19 cellular contexts compared by ENCODE assay signal in the genomic region with DNA sequence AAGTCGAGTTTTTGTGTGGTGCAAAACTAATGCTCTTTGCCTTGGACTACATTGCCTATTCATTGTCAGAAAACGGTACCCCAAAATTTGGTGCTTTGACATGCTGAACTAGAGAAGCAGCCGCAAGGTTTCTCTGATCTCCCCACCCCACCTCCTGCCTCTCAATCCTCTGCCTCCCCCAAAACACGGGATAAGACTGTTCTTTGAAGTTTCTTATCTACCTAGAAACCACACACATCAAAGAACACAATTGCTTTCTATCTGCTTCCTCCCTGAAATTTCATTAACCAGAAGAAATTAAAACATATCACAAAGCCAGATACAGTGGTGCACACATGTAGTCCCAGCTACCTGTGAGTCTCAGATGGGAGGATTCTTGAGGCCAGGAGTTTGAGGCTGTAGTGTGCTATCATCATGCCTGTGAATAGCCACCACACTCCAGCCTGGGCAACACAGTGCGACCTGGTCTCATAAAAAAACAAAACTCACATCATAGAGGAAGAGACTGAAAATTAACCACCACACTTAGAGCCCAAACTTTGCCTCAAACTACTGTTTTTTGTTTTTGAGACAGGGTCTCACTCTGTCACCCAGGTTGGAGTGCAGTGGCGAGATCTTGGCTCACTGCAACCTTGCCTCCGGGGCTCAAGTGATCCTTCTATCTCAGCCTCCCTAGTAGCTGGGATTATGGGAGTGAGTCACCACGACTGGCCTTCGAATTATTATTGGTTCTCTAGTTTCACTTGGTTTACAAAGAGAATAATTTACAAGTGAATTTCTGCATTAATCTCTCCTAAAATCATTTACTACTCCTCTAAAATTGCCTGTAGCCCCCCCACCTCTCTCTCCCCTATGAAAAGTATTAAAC. TPM values are rescaled to one million over a fixed set of nuclear protein-coding genes. Genes with fewer than 3 reads are reported as not detected.
A peak's percentile ranks its signal among the peaks of the same experiment; 100 is the strongest.
DNase-seq lines count a peak whose midpoint lies in the region; ATAC-seq and TF ChIP-seq lines count a peak whose summit lies in the region.
"Had no signal": no experiment of that assay in that cellular context is flagged by ENCODE, and none has a peak within 500 bp of the region (broad histone marks: within the 10 kb centered on the region; RNA-seq: fewer than 3 reads in every experiment).

No MANE protein-coding gene starts in this region.

- H3K27me3 Mint-ChIP-seq in stimulated activated naive CD8-positive, alpha-beta T cell treated with anti-CD3 and anti-CD28 coated beads, Interleukin-15, Interleukin-2, amounts not matched to agents 100 ng/mL and 50 ng/mL, for 24 hours = no peaks in the 10 kb centered on the region
- H3K27me3 Mint-ChIP-seq in activated CD8-positive, alpha-beta T cell treated with anti-CD3 and anti-CD28 coated beads, Interleukin-2, amount 10 ng/mL, durations not matched to agents 7 days and 5 days (ENCODE audit: low read depth) = no peaks in the 10 kb centered on the region
- H3K27me3 Mint-ChIP-seq in stimulated activated naive CD8-positive, alpha-beta T cell treated with anti-CD3 and anti-CD28 coated beads, Interleukin-15, amount 100 ng/mL, for 72 hours = no peaks in the 10 kb centered on the region

- CTCF ChIA-PET in activated CD8-positive, alpha-beta T cell treated with anti-CD3 and anti-CD28 coated beads, Interleukin-2, amount 10 ng/mL, durations not matched to agents 7 days and 5 days (lab: Charles Lee) = interaction anchor here (1.1 to 2.3 kb wide), 3 partner anchors 13 to 73 kb away, joined by 3 to 7 read pairs (median 3); no protein-coding TSS in a partner anchor

- H3K9me3 ChIP-seq in MG63 = no peaks in the 10 kb centered on the region
- H3K9me3 ChIP-seq: thyroid gland had no signal

- H3K9me3 Mint-ChIP-seq in stimulated activated naive CD8-positive, alpha-beta T cell treated with anti-CD3 and anti-CD28 coated beads, Interleukin-15, Interleukin-2, amounts not matched to agents 100 ng/mL and 50 ng/mL, for 24 hours = no peaks in the 10 kb centered on the region
- H3K9me3 Mint-ChIP-seq in activated CD8-positive, alpha-beta T cell treated with anti-CD3 and anti-CD28 coated beads, Interleukin-2, amount 10 ng/mL, durations not matched to agents 7 days and 5 days (ENCODE audit: insufficient read depth) = no peaks in the 10 kb centered on the region
- H3K9me3 Mint-ChIP-seq in stimulated activated naive CD8-positive, alpha-beta T cell treated with anti-CD3 and anti-CD28 coated beads, Interleukin-15, amount 100 ng/mL, for 72 hours = no peaks in the 10 kb centered on the region
- H3K9me3 Mint-ChIP-seq: HFFc6, mesothelial cell of epicardium, neural progenitor cell had no signal

- in situ Hi-C loops in GM13976 (cut with MboI; ENCODE audit: low sequenced_read_pairs, unreplicated experiment) = no loop called here

- POLR2A ChIA-PET in activated CD8-positive, alpha-beta T cell treated with anti-CD3 and anti-CD28 coated beads, Interleukin-2, amount 10 ng/mL, durations not matched to agents 7 days and 5 days (lab: Charles Lee) = interaction anchor here (0.7 to 1.7 kb wide), 4 partner anchors 10 to 115 kb away, joined by 3 to 7 read pairs (median 4); a partner anchor contains a TSS

- peaks cover 27% of the 10 kb centered on the region for H3K36me3 ChIP-seq in MG63

- peaks cover 28% of the 10 kb centered on the region for H3K36me3 Mint-ChIP-seq in stimulated activated naive CD8-positive, alpha-beta T cell treated with anti-CD3 and anti-CD28 coated beads, Interleukin-15, Interleukin-2, amounts not matched to agents 100 ng/mL and 50 ng/mL, for 24 hours (ENCODE audit: low read depth)
- H3K36me3 Mint-ChIP-seq in activated CD8-positive, alpha-beta T cell treated with anti-CD3 and anti-CD28 coated beads, Interleukin-2, amount 10 ng/mL, durations not matched to agents 7 days and 5 days (ENCODE audit: low read depth) = peaks cover 32% of the 10 kb centered on the region

- peak overlapping the region; percentile 9 for H3K4me3 Mint-ChIP-seq in stimulated activated naive CD8-positive, alpha-beta T cell treated with anti-CD3 and anti-CD28 coated beads, Interleukin-15, Interleukin-2, amounts not matched to agents 100 ng/mL and 50 ng/mL, for 24 hours
- H3K4me3 Mint-ChIP-seq in activated CD8-positive, alpha-beta T cell treated with anti-CD3 and anti-CD28 coated beads, Interleukin-2, amount 10 ng/mL, durations not matched to agents 7 days and 5 days = peak overlapping the region; percentile 9
- peak overlapping the region; percentile 69 to 71 for H3K4me3 Mint-ChIP-seq in stimulated activated naive CD8-positive, alpha-beta T cell treated with anti-CD3 and anti-CD28 coated beads, Interleukin-15, amount 100 ng/mL, for 72 hours
- H3K4me3 Mint-ChIP-seq: HFFc6, mesothelial cell of epicardium had no signal

- H3K4me1 Mint-ChIP-seq in stimulated activated naive CD8-positive, alpha-beta T cell treated with anti-CD3 and anti-CD28 coated beads, Interleukin-15, Interleukin-2, amounts not matched to agents 100 ng/mL and 50 ng/mL, for 24 hours (ENCODE audit: low read depth) = peaks cover 70% of the 10 kb centered on the region
- peaks cover 54% of the 10 kb centered on the region for H3K4me1 Mint-ChIP-seq in activated CD8-positive, alpha-beta T cell treated with anti-CD3 and anti-CD28 coated beads, Interleukin-2, amount 10 ng/mL, durations not matched to agents 7 days and 5 days (ENCODE audit: low read depth)
- peaks cover 74% of the 10 kb centered on the region for H3K4me1 Mint-ChIP-seq in stimulated activated naive CD8-positive, alpha-beta T cell treated with anti-CD3 and anti-CD28 coated beads, Interleukin-15, amount 100 ng/mL, for 72 hours

- H3K27me3 ChIP-seq in MG63 = no peaks in the 10 kb centered on the region
- H3K27me3 ChIP-seq: brain microvascular endothelial cell, neural progenitor cell, thyroid gland had no signal

- ATAC-seq in stimulated activated naive CD8-positive, alpha-beta T cell treated with anti-CD3 and anti-CD28 coated beads, Interleukin-15, Interleukin-2, amounts not matched to agents 100 U/mL and 50 U/mL, for 24 hours = no peak
- no peak for ATAC-seq in activated CD8-positive, alpha-beta T cell treated with anti-CD3 and anti-CD28 coated beads, Interleukin-2, amount 10 ng/mL, durations not matched to agents 7 days and 5 days
- no peak for ATAC-seq in stimulated activated naive CD8-positive, alpha-beta T cell treated with anti-CD3 and anti-CD28 coated beads, Interleukin-15, amount 100 ng/mL, for 72 hours
- no peak for ATAC-seq in HG02885 (IDR thresholded peaks at IDR 0.05; ENCODE audit: poor library complexity, unreplicated experiment)

- no peak for TF ChIP-seq CTCF in GM13976 (IDR thresholded peaks at IDR 0.05; ENCODE audit: borderline replicate concordance, control extremely low read depth, extremely low read depth, insufficient read depth, missing control alignments)

- DNase-seq in stimulated activated naive CD8-positive, alpha-beta T cell treated with anti-CD3 and anti-CD28 coated beads, Interleukin-15, Interleukin-2, amounts not matched to agents 100 U/mL and 50 U/mL, for 24 hours = no peak
- DNase-seq in MG63 = peak; percentile 44
- peak; percentile 35 for DNase-seq in activated CD8-positive, alpha-beta T cell treated with anti-CD3 and anti-CD28 coated beads, Interleukin-2, amount 10 ng/mL, durations not matched to agents 7 days and 5 days
- DNase-seq in stimulated activated naive CD8-positive, alpha-beta T cell treated with anti-CD3 and anti-CD28 coated beads, Interleukin-15, amount 100 ng/mL, for 72 hours = no peak
- DNase-seq in SHP77 (lab: John Stamatoyannopoulos, UW) = no peak
- no peak for DNase-seq in GM13976 (ENCODE audit: low spot score)
- DNase-seq: activated gamma-delta T cell treated with Interleukin-2 at 50 U/mL for 16 hours, AML-193, brain microvascular endothelial cell, HFFc6, hippocampal formation, MM.1S, NCI-H1694 treated with DMSO at 0.1 percent for 48 hours, NCI-H2227 treated with DMSO at 0.1 percent for 48 hours, thyroid gland had no signal

- no peak overlapping the region for H3K4me3 ChIP-seq in MG63
- H3K4me3 ChIP-seq: neural progenitor cell, thyroid gland had no signal

- H3K27ac Mint-ChIP-seq in stimulated activated naive CD8-positive, alpha-beta T cell treated with anti-CD3 and anti-CD28 coated beads, Interleukin-15, Interleukin-2, amounts not matched to agents 100 ng/mL and 50 ng/mL, for 24 hours = peak overlapping the region; percentile 54
- peak overlapping the region; percentile 70 for H3K27ac Mint-ChIP-seq in activated CD8-positive, alpha-beta T cell treated with anti-CD3 and anti-CD28 coated beads, Interleukin-2, amount 10 ng/mL, durations not matched to agents 7 days and 5 days
- peak overlapping the region; percentile 32 to 74 for H3K27ac Mint-ChIP-seq in stimulated activated naive CD8-positive, alpha-beta T cell treated with anti-CD3 and anti-CD28 coated beads, Interleukin-15, amount 100 ng/mL, for 72 hours
- H3K27ac Mint-ChIP-seq: HFFc6, mesothelial cell of epicardium, neural progenitor cell had no signal

RNA-seq across cellular contexts. Expression of a gene that starts 2.7 kb away (rescaled TPM):
- total RNA-seq in MG63 (2014; rRNA removed; shearing (Covaris generic); ENCODE audit: low replicate concordance) = 127 and 251 TPM in 2 replicates
- total RNA-seq in activated CD8-positive, alpha-beta T cell treated with anti-CD3 and anti-CD28 coated beads, Interleukin-2, amount 10 ng/mL, durations not matched to agents 7 days and 5 days = 100 to 1,000 TPM; 180 to 181 TPM

RNA-seq across cellular contexts. Expression of a gene that starts 9.6 kb away (rescaled TPM):
- 49.7 and 52.6 TPM in 2 replicates for total RNA-seq in MG63 (2014; rRNA removed; shearing (Covaris generic); ENCODE audit: low replicate concordance)
- total RNA-seq in activated CD8-positive, alpha-beta T cell treated with anti-CD3 and anti-CD28 coated beads, Interleukin-2, amount 10 ng/mL, durations not matched to agents 7 days and 5 days = 10 to 100 TPM; 25.0 to 26.8 TPM

RNA-seq across cellular contexts. Expression of a gene that starts 58.2 kb away (rescaled TPM):
- 2.8 and 5.6 TPM in 2 replicates for total RNA-seq in MG63 (2014; rRNA removed; shearing (Covaris generic); ENCODE audit: low replicate concordance)
- total RNA-seq in activated CD8-positive, alpha-beta T cell treated with anti-CD3 and anti-CD28 coated beads, Interleukin-2, amount 10 ng/mL, durations not matched to agents 7 days and 5 days = 10 to 100 TPM; 20.6 to 20.9 TPM

Comparison
In these comparisons a context has a peak if more than half of its experiments do, and no peak if none do; other contexts are left out.
1. H3K4me3 Mint-ChIP-seq: peak in every context shown above with its lines; median percentile 70 in stimulated activated naive CD8-positive, alpha-beta T cell treated with anti-CD3 and anti-CD28 coated beads, Interleukin-15, amount 100 ng/mL, for 72 hours; 9 in stimulated activated naive CD8-positive, alpha-beta T cell treated with anti-CD3 and anti-CD28 coated beads, Interleukin-15, Interleukin-2, amounts not matched to agents 100 ng/mL and 50 ng/mL, for 24 hours; 9 in activated CD8-positive, alpha-beta T cell treated with anti-CD3 and anti-CD28 coated beads, Interleukin-2, amount 10 ng/mL, durations not matched to agents 7 days and 5 days.
2. DNase-seq: peak in MG63 (single experiment) and activated CD8-positive, alpha-beta T cell treated with anti-CD3 and anti-CD28 coated beads, Interleukin-2, amount 10 ng/mL, durations not matched to agents 7 days and 5 days (single experiment); none in stimulated activated naive CD8-positive, alpha-beta T cell treated with anti-CD3 and anti-CD28 coated beads, Interleukin-15, Interleukin-2, amounts not matched to agents 100 U/mL and 50 U/mL, for 24 hours (single experiment), stimulated activated naive CD8-positive, alpha-beta T cell treated with anti-CD3 and anti-CD28 coated beads, Interleukin-15, amount 100 ng/mL, for 72 hours (0 of 2), SHP77 (0 of 2) and GM13976 (single experiment).
3. Peak in every context shown above with its lines, with median percentiles within 50 percentile points of each other: H3K27ac Mint-ChIP-seq.